14 cellular contexts compared by ENCODE assay signal in genomic region chr1:193538004-193538355, GRCh38.
A peak's percentile ranks its signal among the peaks of the same experiment; 100 is the strongest.
DNase-seq lines count a peak whose midpoint lies in the region; ATAC-seq, FAIRE-seq and TF ChIP-seq lines count a peak whose summit lies in the region.
"Had no signal": no experiment of that assay in that cellular context is flagged by ENCODE, and none has a peak within 500 bp of the region (broad histone marks: within the 10 kb centered on the region; RNA-seq: fewer than 3 reads in every experiment).

No MANE protein-coding gene starts in this region.

- H3K9me3 ChIP-seq in upper lobe of left lung (no peaks in the 10 kb centered on the region), pancreas (no peaks in the 10 kb centered on the region)

- no peaks in the 10 kb centered on the region for H3K36me3 ChIP-seq in upper lobe of left lung
- no peaks in the 10 kb centered on the region for H3K36me3 ChIP-seq in pancreas

- WGBS in upper lobe of left lung, 2 donors: 74 to 86% methylated on average over 2 of the region's 2 CpGs
- WGBS in pancreas, 2 donors: 79 to 85% methylated on average over 2 of the region's 2 CpGs

- H3K4me3 Mint-ChIP-seq in stimulated activated naive CD8-positive, alpha-beta T cell treated with anti-CD3 and anti-CD28 coated beads, Interleukin-15, Interleukin-2, amounts not matched to agents 100 ng/mL and 50 ng/mL, for 24 hours: no peak overlapping the region
- no peak overlapping the region for H3K4me3 Mint-ChIP-seq in activated CD8-positive, alpha-beta T cell treated with anti-CD3 and anti-CD28 coated beads for 36 hours

- no peak for TF ChIP-seq POLR2A in upper lobe of left lung (IDR thresholded peaks at IDR 0.05)

- no peaks in the 10 kb centered on the region for H3K27me3 Mint-ChIP-seq in stimulated activated naive CD8-positive, alpha-beta T cell treated with anti-CD3 and anti-CD28 coated beads, Interleukin-15, Interleukin-2, amounts not matched to agents 100 ng/mL and 50 ng/mL, for 24 hours
- no peaks in the 10 kb centered on the region for H3K27me3 Mint-ChIP-seq in activated CD8-positive, alpha-beta T cell treated with anti-CD3 and anti-CD28 coated beads for 36 hours
- H3K27me3 Mint-ChIP-seq: progenitor cell of endocrine pancreas had no signal

- H3K4me1 ChIP-seq in upper lobe of left lung (no peaks in the 10 kb centered on the region), pancreas (no peaks in the 10 kb centered on the region)

- POLR2A ChIA-PET in activated CD8-positive, alpha-beta T cell treated with anti-CD3 and anti-CD28 coated beads for 36 hours (lab: Charles Lee): no interaction called here

- FAIRE-seq in pancreas (lab: Jason Lieb, UNC): no peak

- H3K4me1 Mint-ChIP-seq in stimulated activated naive CD8-positive, alpha-beta T cell treated with anti-CD3 and anti-CD28 coated beads, Interleukin-15, Interleukin-2, amounts not matched to agents 100 ng/mL and 50 ng/mL, for 24 hours (ENCODE audit: low read depth): peaks cover 63% of the 10 kb centered on the region
- peaks cover 45% of the 10 kb centered on the region for H3K4me1 Mint-ChIP-seq in activated CD8-positive, alpha-beta T cell treated with anti-CD3 and anti-CD28 coated beads for 36 hours (ENCODE audit: low read depth)

- peak overlapping the region; percentile 89 for H3K27ac Mint-ChIP-seq in stimulated activated naive CD8-positive, alpha-beta T cell treated with anti-CD3 and anti-CD28 coated beads, Interleukin-15, Interleukin-2, amounts not matched to agents 100 ng/mL and 50 ng/mL, for 24 hours
- H3K27ac Mint-ChIP-seq in activated CD8-positive, alpha-beta T cell treated with anti-CD3 and anti-CD28 coated beads for 36 hours: peak overlapping the region; percentile 77
- H3K27ac Mint-ChIP-seq: progenitor cell of endocrine pancreas had no signal

- H3K27ac ChIP-seq in upper lobe of left lung: no peak overlapping the region
- H3K27ac ChIP-seq in pancreas: no peak overlapping the region

- TF ChIP-seq CTCF in activated CD8-positive, alpha-beta T cell treated with anti-CD3 and anti-CD28 coated beads for 36 hours (IDR thresholded peaks at IDR 0.05): no peak
- no peak for TF ChIP-seq CTCF in upper lobe of left lung (IDR thresholded peaks at IDR 0.05)
- TF ChIP-seq CTCF in pancreas (IDR thresholded peaks at IDR 0.05): no peak

- intact Hi-C loops in activated CD8-positive, alpha-beta T cell treated with anti-CD3 and anti-CD28 coated beads for 36 hours (cut with micrococcal nuclease): no loop called here
- intact Hi-C loops in pancreas (cut with DNase I): no loop called here

- peaks cover 4% of the 10 kb centered on the region for H3K36me3 Mint-ChIP-seq in stimulated activated naive CD8-positive, alpha-beta T cell treated with anti-CD3 and anti-CD28 coated beads, Interleukin-15, Interleukin-2, amounts not matched to agents 100 ng/mL and 50 ng/mL, for 24 hours (ENCODE audit: low read depth)
- H3K36me3 Mint-ChIP-seq in activated CD8-positive, alpha-beta T cell treated with anti-CD3 and anti-CD28 coated beads for 36 hours (ENCODE audit: low read depth): peaks cover 4% of the 10 kb centered on the region

- H3K4me3 ChIP-seq in upper lobe of left lung: no peak overlapping the region
- no peak overlapping the region for H3K4me3 ChIP-seq in pancreas

- ATAC-seq in stimulated activated naive CD8-positive, alpha-beta T cell treated with anti-CD3 and anti-CD28 coated beads, Interleukin-15, Interleukin-2, amounts not matched to agents 100 U/mL and 50 U/mL, for 24 hours: no peak
- ATAC-seq in HG02970 (IDR thresholded peaks at IDR 0.05; ENCODE audit: low FRiP score, unreplicated experiment) (peak; percentile 4), upper lobe of left lung (ENCODE audit: low FRiP score in 2 of 2) (no peak), left lobe of liver (no peak), pancreas (no peak)
- peak; percentile 21 for ATAC-seq in activated CD8-positive, alpha-beta T cell treated with anti-CD3 and anti-CD28 coated beads for 36 hours

- H3K27me3 ChIP-seq in upper lobe of left lung (no peaks in the 10 kb centered on the region), pancreas (no peaks in the 10 kb centered on the region)

- no peak for DNase-seq in stimulated activated naive CD8-positive, alpha-beta T cell treated with anti-CD3 and anti-CD28 coated beads, Interleukin-15, Interleukin-2, amounts not matched to agents 100 U/mL and 50 U/mL, for 24 hours
- DNase-seq in activated CD8-positive, alpha-beta T cell treated with anti-CD3 and anti-CD28 coated beads for 36 hours: no peak
- no peak for DNase-seq in NCI-H146 treated with DMSO at 0.1 percent for 48 hours (lab: John Stamatoyannopoulos, UW; ENCODE audit: unreplicated experiment)
- no peak for DNase-seq in upper lobe of left lung
- DNase-seq in left lobe of liver (ENCODE audit: low spot score): no peak
- no peak for DNase-seq in pancreas
- DNase-seq: amniotic stem cell, C1 segment of cervical spinal cord, NCI-H2171 treated with DMSO at 0.1 percent for 48 hours, Right ventricle myocardium superior, substantia nigra had no signal

- H3K9me3 Mint-ChIP-seq in stimulated activated naive CD8-positive, alpha-beta T cell treated with anti-CD3 and anti-CD28 coated beads, Interleukin-15, Interleukin-2, amounts not matched to agents 100 ng/mL and 50 ng/mL, for 24 hours: peaks cover 15% of the 10 kb centered on the region
- H3K9me3 Mint-ChIP-seq in activated CD8-positive, alpha-beta T cell treated with anti-CD3 and anti-CD28 coated beads for 36 hours: peaks cover 2% of the 10 kb centered on the region

- TF ChIP-seq EP300 in upper lobe of left lung (IDR thresholded peaks at IDR 0.05): no peak

- CTCF ChIA-PET in activated CD8-positive, alpha-beta T cell treated with anti-CD3 and anti-CD28 coated beads for 36 hours (lab: Charles Lee): no interaction called here

Comparison
In these comparisons a context has a peak if more than half of its experiments do, and no peak if none do; other contexts are left out.
1. ATAC-seq: peak in HG02970 (single experiment) and activated CD8-positive, alpha-beta T cell treated with anti-CD3 and anti-CD28 coated beads for 36 hours (single experiment); none in stimulated activated naive CD8-positive, alpha-beta T cell treated with anti-CD3 and anti-CD28 coated beads, Interleukin-15, Interleukin-2, amounts not matched to agents 100 U/mL and 50 U/mL, for 24 hours (single experiment), upper lobe of left lung (0 of 2), left lobe of liver (single experiment) and pancreas (0 of 4).